1 cellular context compared by ENCODE assay signal in genomic region chr6:166494757-166495486, GRCh38.
TF ChIP-seq lines count a peak whose summit lies in the region.

No MANE protein-coding gene starts in this region.

TF ChIP-seq in K562, 482 proteins besides CTCF, POLR2A, EP300 and RAD21 (continued from another document):
- TF ChIP-seq, protein P1, sequence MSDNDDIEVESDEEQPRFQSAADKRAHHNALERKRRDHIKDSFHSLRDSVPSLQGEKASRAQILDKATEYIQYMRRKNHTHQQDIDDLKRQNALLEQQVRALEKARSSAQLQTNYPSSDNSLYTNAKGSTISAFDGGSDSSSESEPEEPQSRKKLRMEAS (CRISPR knock-in tag; IDR thresholded peaks at IDR 0.05), result no peak
- no peak for TF ChIP-seq RBM14 (IDR thresholded peaks at IDR 0.05; ENCODE audit: borderline replicate concordance, insufficient read depth, low read depth, low read length)
- TF ChIP-seq SP1 (CRISPR knock-in tag; IDR thresholded peaks at IDR 0.05), result no peak
- no peak for TF ChIP-seq ZNF583 (CRISPR knock-in tag; IDR thresholded peaks at IDR 0.05)
- no peak for TF ChIP-seq CBFB (CRISPR knock-in tag; IDR thresholded peaks at IDR 0.05)
- TF ChIP-seq ZNF239 (CRISPR knock-in tag; IDR thresholded peaks at IDR 0.05), result no peak
- TF ChIP-seq PHB2 (IDR thresholded peaks at IDR 0.05; ENCODE audit: low read depth), result no peak
- no peak for TF ChIP-seq ZNF77 (CRISPR knock-in tag; IDR thresholded peaks at IDR 0.05)
- TF ChIP-seq POLR2G (IDR thresholded peaks at IDR 0.05; ENCODE audit: low read depth, low read length), result no peak
- no peak for TF ChIP-seq SMAD3 (CRISPR knock-in tag; conservative IDR thresholded peaks at IDR 0.05)
- TF ChIP-seq ZBTB9 (CRISPR knock-in tag; IDR thresholded peaks at IDR 0.05), result no peak
- TF ChIP-seq ZNF830 (CRISPR knock-in tag; IDR thresholded peaks at IDR 0.05), result no peak
- TF ChIP-seq MCM5 (IDR thresholded peaks at IDR 0.05; ENCODE audit: low read depth), result no peak
- TF ChIP-seq MAFG (tag; conservative IDR thresholded peaks at IDR 0.05), result peak; percentile 67
- TF ChIP-seq JUNB (CRISPR knock-in tag; conservative IDR thresholded peaks at IDR 0.05), result no peak
- TF ChIP-seq, protein P2, sequence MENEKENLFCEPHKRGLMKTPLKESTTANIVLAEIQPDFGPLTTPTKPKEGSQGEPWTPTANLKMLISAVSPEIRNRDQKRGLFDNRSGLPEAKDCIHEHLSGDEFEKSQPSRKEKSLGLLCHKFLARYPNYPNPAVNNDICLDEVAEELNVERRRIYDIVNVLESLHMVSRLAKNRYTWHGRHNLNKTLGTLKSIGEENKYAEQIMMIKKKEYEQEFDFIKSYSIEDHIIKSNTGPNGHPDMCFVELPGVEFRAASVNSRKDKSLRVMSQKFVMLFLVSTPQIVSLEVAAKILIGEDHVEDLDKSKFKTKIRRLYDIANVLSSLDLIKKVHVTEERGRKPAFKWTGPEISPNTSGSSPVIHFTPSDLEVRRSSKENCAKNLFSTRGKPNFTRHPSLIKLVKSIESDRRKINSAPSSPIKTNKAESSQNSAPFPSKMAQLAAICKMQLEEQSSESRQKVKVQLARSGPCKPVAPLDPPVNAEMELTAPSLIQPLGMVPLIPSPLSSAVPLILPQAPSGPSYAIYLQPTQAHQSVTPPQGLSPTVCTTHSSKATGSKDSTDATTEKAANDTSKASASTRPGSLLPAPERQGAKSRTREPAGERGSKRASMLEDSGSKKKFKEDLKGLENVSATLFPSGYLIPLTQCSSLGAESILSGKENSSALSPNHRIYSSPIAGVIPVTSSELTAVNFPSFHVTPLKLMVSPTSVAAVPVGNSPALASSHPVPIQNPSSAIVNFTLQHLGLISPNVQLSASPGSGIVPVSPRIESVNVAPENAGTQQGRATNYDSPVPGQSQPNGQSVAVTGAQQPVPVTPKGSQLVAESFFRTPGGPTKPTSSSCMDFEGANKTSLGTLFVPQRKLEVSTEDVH (IDR thresholded peaks at IDR 0.05; ENCODE audit: low read depth, partially characterized antibody), result no peak
- no peak for TF ChIP-seq TAL1 (IDR thresholded peaks at IDR 0.05)
- no peak for TF ChIP-seq FUS (optimal IDR thresholded peaks at IDR 0.05; ENCODE audit: low read depth, low read length)
- TF ChIP-seq CHD4 (IDR thresholded peaks at IDR 0.05; ENCODE audit: insufficient read depth, insufficient replicate concordance, low read depth, low read length, poor library complexity, severe bottlenecking), result no peak
- no peak for TF ChIP-seq ID3 (CRISPR knock-in tag; IDR thresholded peaks at IDR 0.05)
- TF ChIP-seq ID3 (tag; IDR thresholded peaks at IDR 0.05), result no peak
- TF ChIP-seq, protein P3, sequence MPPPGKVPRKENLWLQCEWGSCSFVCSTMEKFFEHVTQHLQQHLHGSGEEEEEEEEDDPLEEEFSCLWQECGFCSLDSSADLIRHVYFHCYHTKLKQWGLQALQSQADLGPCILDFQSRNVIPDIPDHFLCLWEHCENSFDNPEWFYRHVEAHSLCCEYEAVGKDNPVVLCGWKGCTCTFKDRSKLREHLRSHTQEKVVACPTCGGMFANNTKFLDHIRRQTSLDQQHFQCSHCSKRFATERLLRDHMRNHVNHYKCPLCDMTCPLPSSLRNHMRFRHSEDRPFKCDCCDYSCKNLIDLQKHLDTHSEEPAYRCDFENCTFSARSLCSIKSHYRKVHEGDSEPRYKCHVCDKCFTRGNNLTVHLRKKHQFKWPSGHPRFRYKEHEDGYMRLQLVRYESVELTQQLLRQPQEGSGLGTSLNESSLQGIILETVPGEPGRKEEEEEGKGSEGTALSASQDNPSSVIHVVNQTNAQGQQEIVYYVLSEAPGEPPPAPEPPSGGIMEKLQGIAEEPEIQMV (tag; conservative IDR thresholded peaks at IDR 0.05; ENCODE audit: low read depth), result no peak
- no peak for TF ChIP-seq MCM3 (IDR thresholded peaks at IDR 0.05)
- no peak for TF ChIP-seq ZNF124 (CRISPR knock-in tag; IDR thresholded peaks at IDR 0.05)
- TF ChIP-seq SMARCB1 (IDR thresholded peaks at IDR 0.05; ENCODE audit: insufficient read length, low read depth), result no peak
- no peak for TF ChIP-seq MTF1 (CRISPR knock-in tag; IDR thresholded peaks at IDR 0.05; ENCODE audit: borderline replicate concordance)
- TF ChIP-seq KDM1A (IDR thresholded peaks at IDR 0.05), result no peak
- no peak for TF ChIP-seq TAF15 (IDR thresholded peaks at IDR 0.05; ENCODE audit: low read depth, low read length)
- peak; percentile 31; the same call in 1 of the 2 replicates for TF ChIP-seq C11orf30 (IDR thresholded peaks at IDR 0.05; ENCODE audit: low read depth)
- no peak for TF ChIP-seq SMARCC2 (IDR thresholded peaks at IDR 0.05; ENCODE audit: low read depth)
- TF ChIP-seq KAT7 (CRISPR knock-in tag; IDR thresholded peaks at IDR 0.05; ENCODE audit: borderline replicate concordance), result no peak
- no peak for TF ChIP-seq RFX5 (IDR thresholded peaks at IDR 0.05; ENCODE audit: low read depth, low read length)
- no peak for TF ChIP-seq BRF1 (IDR thresholded peaks at IDR 0.05; ENCODE audit: borderline replicate concordance, extremely low read depth, insufficient read length)
- TF ChIP-seq YY1 (IDR thresholded peaks at IDR 0.05; ENCODE audit: borderline replicate concordance in 1 of 3, control insufficient read depth in 1 of 3, extremely low read depth in 1 of 3, insufficient read depth in 3 of 3, insufficient read length in 1 of 3, insufficient replicate concordance in 2 of 3, low read depth in 1 of 3, low read length in 2 of 3), result no peak
- no peak for TF ChIP-seq BCLAF1 (IDR thresholded peaks at IDR 0.05; ENCODE audit: borderline replicate concordance in 1 of 2, control insufficient read depth in 1 of 2, low read depth in 2 of 2, low read length in 1 of 2)
- TF ChIP-seq HDAC6 (IDR thresholded peaks at IDR 0.05; ENCODE audit: low read depth, low read length), result no peak
- no peak for TF ChIP-seq BACH1 (tag; IDR thresholded peaks at IDR 0.05)
- peak; percentile 72 for TF ChIP-seq RFX1 (IDR thresholded peaks at IDR 0.05)
- TF ChIP-seq MTA2 (IDR thresholded peaks at IDR 0.05; ENCODE audit: low read depth), result no peak
- no peak for TF ChIP-seq GABPB2 (CRISPR knock-in tag; conservative IDR thresholded peaks at IDR 0.05)
TF ChIP-seq in K562: peak in this region for 7.
